Comparison of ENCODE assay signal across 8 cellular contexts in the genomic region with DNA sequence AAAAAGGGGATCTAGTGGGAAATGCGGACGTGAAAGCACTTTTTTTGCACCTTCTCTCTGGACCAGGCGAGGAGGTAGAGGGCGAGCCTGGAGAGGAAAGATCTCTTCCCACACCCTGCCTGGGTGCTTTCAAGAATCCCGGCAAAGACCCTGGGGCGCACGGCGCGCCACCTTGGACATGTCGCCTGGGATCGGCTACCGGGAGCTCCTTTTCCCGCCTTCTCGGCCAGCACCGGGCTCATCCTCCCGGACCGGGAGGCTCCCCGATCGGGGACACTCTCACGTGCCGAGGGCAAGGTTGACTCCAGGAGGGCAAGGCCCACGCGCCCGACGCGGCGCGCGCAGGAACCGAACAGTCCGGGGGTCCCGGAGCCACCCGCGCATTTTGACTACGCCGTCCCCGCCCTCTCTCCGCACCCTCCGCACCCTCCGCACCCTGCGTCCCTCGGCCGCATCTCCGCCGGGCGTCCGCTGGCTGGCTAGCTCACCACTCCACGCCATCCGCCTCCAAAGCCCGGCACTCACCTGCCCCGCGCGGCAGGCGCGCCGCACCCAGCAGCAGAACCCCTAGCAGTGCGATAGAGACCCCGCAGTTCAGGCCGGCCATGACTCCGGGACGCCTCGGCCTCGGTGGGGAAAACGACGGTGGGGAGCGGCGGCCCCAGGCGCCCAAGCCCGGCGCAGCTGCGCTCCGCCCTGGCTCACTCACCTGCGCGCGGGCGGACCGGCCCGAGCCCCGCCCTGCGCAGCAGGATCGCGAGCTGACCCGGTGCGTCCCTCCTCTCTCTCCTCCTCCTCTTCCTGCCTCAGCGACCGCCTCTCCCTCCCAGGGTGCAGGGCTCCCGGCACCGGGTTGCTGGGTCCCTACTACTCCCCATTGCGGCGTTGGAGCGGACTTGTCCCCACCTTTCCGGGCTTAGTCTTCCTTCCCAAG. TPM values are rescaled to one million over a fixed set of nuclear protein-coding genes. Genes with fewer than 3 reads are reported as not detected.
DNase-seq lines count a peak whose midpoint lies in the region; ATAC-seq, FAIRE-seq and TF ChIP-seq lines count a peak whose summit lies in the region.

A gene with protein sequence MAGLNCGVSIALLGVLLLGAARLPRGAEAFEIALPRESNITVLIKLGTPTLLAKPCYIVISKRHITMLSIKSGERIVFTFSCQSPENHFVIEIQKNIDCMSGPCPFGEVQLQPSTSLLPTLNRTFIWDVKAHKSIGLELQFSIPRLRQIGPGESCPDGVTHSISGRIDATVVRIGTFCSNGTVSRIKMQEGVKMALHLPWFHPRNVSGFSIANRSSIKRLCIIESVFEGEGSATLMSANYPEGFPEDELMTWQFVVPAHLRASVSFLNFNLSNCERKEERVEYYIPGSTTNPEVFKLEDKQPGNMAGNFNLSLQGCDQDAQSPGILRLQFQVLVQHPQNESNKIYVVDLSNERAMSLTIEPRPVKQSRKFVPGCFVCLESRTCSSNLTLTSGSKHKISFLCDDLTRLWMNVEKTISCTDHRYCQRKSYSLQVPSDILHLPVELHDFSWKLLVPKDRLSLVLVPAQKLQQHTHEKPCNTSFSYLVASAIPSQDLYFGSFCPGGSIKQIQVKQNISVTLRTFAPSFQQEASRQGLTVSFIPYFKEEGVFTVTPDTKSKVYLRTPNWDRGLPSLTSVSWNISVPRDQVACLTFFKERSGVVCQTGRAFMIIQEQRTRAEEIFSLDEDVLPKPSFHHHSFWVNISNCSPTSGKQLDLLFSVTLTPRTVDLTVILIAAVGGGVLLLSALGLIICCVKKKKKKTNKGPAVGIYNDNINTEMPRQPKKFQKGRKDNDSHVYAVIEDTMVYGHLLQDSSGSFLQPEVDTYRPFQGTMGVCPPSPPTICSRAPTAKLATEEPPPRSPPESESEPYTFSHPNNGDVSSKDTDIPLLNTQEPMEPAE (minus strand): TSS at position 698 of the 934 bp plus-strand sequence. CDS start 91 bp downstream, at position 607.

- H3K4me1 Mint-ChIP-seq in naive thymus-derived CD8-positive, alpha-beta T cell, result peaks cover 12 to 24% (median 21%) of the 10 kb centered on the region in 4 donors

- H3K4me2 ChIP-seq in PC-3 (ENCODE audit: low read length) (peak within 1 kb of the TSS; percentile 85), endothelial cell of umbilical vein (ENCODE audit: insufficient read depth, low read length) (peak within 1 kb of the TSS; percentile 69)

- TF ChIP-seq POLR2A in endothelial cell of umbilical vein (IDR thresholded peaks at IDR 0.05; ENCODE audit: low read depth, low read length), result no peak

- no peak for TF ChIP-seq CTCF in PC-3 (conservative IDR thresholded peaks at IDR 0.05; ENCODE audit: low read depth, low read length)
- no peak for TF ChIP-seq CTCF in endothelial cell of umbilical vein (IDR thresholded peaks at IDR 0.05; ENCODE audit: extremely low read depth in 1 of 2, insufficient read depth in 1 of 2, low read depth in 1 of 2, low read length in 2 of 2)

- no TSS peak for BruUV-seq in PC-3 (replicated peaks; lab: Mats Ljungman, UMichigan)
- no TSS peak for BruUV-seq in endothelial cell of umbilical vein (replicated peaks; lab: Mats Ljungman, UMichigan)

- ATAC-seq in PC-3, result peak; percentile 93
- peak; percentile 42 to 48 for ATAC-seq in naive thymus-derived CD8-positive, alpha-beta T cell
- ATAC-seq in HG02798 (IDR thresholded peaks at IDR 0.05; ENCODE audit: poor library complexity, unreplicated experiment), result no peak

- H3K9ac ChIP-seq in PC-3 (ENCODE audit: low read length) (peak within 1 kb of the TSS; percentile 99), endothelial cell of umbilical vein (replicated peaks; ENCODE audit: extremely low read depth, insufficient read depth, low read length) (no peak within 1 kb of the TSS)

- H3K9me2 ChIP-seq in PC-3 (replicated peaks; ENCODE audit: low read length), result no peaks in the 10 kb centered on the region

- H3K4me3 Mint-ChIP-seq in naive thymus-derived CD8-positive, alpha-beta T cell, result peak within 1 kb of the TSS; percentile 69 to 93 (median 80)

- H2AFZ ChIP-seq in PC-3 (ENCODE audit: low read length), result peak within 1 kb of the TSS; percentile 73
- H2AFZ ChIP-seq in endothelial cell of umbilical vein (ENCODE audit: low read depth, low read length), result peak within 1 kb of the TSS; percentile 86

- dilution Hi-C loops in endothelial cell of umbilical vein (cut with MboI; ENCODE audit: extremely low pct_ligation_motif_present, low sequenced_read_pairs), result no loop called here

- DNase-seq in NCI-H1105 (lab: John Stamatoyannopoulos, UW), result peak; percentile 19
- DNase-seq in NCI-H1105 treated with DMSO at 0.1 percent for 48 hours (lab: John Stamatoyannopoulos, UW), result no peak
- DNase-seq in PC-3, result peak; percentile 81
- DNase-seq in endothelial cell of umbilical vein (ENCODE audit: low read depth, low spot score), result no peak
- DNase-seq in naive thymus-derived CD8-positive, alpha-beta T cell, result no peak
- no peak for DNase-seq in SKM-1 treated with dmso at 0.1 percent for 144 hours (lab: John Stamatoyannopoulos, UW; ENCODE audit: unreplicated experiment)
- DNase-seq in activated effector memory CD4-positive, alpha-beta T cell treated with anti-CD3 and anti-CD28 coated beads, Interleukin-2, amount 50 U/mL, for 16 hours, result no peak

- H3K79me2 ChIP-seq in PC-3 (ENCODE audit: low read length) (peaks cover 66% of the 10 kb centered on the region), endothelial cell of umbilical vein (ENCODE audit: control insufficient read depth, insufficient read depth, low read length) (no peaks in the 10 kb centered on the region)

- H3K36me3 ChIP-seq in PC-3 (ENCODE audit: low read depth, low read length) (peaks cover 17% of the 10 kb centered on the region; the same call in 1 of the 2 replicates), endothelial cell of umbilical vein (ENCODE audit: control insufficient read depth in 2 of 2, extremely low read depth in 1 of 2, insufficient read depth in 2 of 2, low read length in 2 of 2) (no peaks in the 10 kb centered on the region)

- H3K4me1 ChIP-seq in PC-3 (ENCODE audit: insufficient read depth, low read length) (peaks cover 43% of the 10 kb centered on the region), endothelial cell of umbilical vein (ENCODE audit: control insufficient read depth, extremely low read depth, insufficient read depth, low read length) (peaks cover 8% of the 10 kb centered on the region)

- peaks cover 0 to 17% (median 9%) of the 10 kb centered on the region in 9 donors for H3K9me3 Mint-ChIP-seq in naive thymus-derived CD8-positive, alpha-beta T cell

- POLR2A ChIA-PET in PC-3 (lab: Charles Lee; ENCODE audit: unreplicated experiment) (interaction anchor here (0.5 to 1.6 kb wide), 9 partner anchors 10 to 353 kb away, joined by 3 to 7 read pairs (median 5); no protein-coding TSS in a partner anchor), endothelial cell of umbilical vein (lab: Charles Lee) (no interaction called here)
- POLR2A ChIA-PET in naive thymus-derived CD8-positive, alpha-beta T cell (lab: Charles Lee), result interaction anchor here (1.4 kb wide), 1 partner anchor 28 kb away, joined by 5 read pairs; no protein-coding TSS in a partner anchor

- peaks cover 4 to 14% (median 7%) of the 10 kb centered on the region in 3 donors for H3K36me3 Mint-ChIP-seq in naive thymus-derived CD8-positive, alpha-beta T cell

- H3K27me3 ChIP-seq in PC-3 (ENCODE audit: low read length) (no peaks in the 10 kb centered on the region), endothelial cell of umbilical vein (ENCODE audit: control insufficient read depth in 2 of 2, insufficient read depth in 2 of 2, low read length in 2 of 2) (peaks cover 34 to 52% of the 10 kb centered on the region in 2 experiments)

- H3K9me3 ChIP-seq in PC-3 (ENCODE audit: low read length) (0 out of 2 replicates have a peak, but pooled peaks cover 3% of the 10 kb centered on the region), endothelial cell of umbilical vein (replicated peaks; ENCODE audit: control insufficient read depth, insufficient read depth, low read length) (no peaks in the 10 kb centered on the region)

- intact Hi-C loops in PC-3 (cut with micrococcal nuclease), result loop anchor here (1.0 to 5.0 kb wide), 4 partner anchors 21 to 104 kb away; no protein-coding TSS in a partner anchor
- intact Hi-C loops in endothelial cell of umbilical vein (cut with micrococcal nuclease), result no loop called here

- H3K27ac Mint-ChIP-seq in naive thymus-derived CD8-positive, alpha-beta T cell, result no peak within 1 kb of the TSS

- H3K27ac ChIP-seq in PC-3 (ENCODE audit: low read length) (peak within 1 kb of the TSS; percentile 84), endothelial cell of umbilical vein (ENCODE audit: insufficient read depth, low read depth, low read length) (no peak within 1 kb of the TSS)

- FAIRE-seq in endothelial cell of umbilical vein (lab: Jason Lieb, UNC), result no peak

- H4K20me1 ChIP-seq in PC-3 (ENCODE audit: low read length) (peaks cover 16% of the 10 kb centered on the region), endothelial cell of umbilical vein (replicated peaks; ENCODE audit: control insufficient read depth, extremely low read depth, insufficient read depth, low read length) (no peaks in the 10 kb centered on the region)

- peaks cover 30 to 75% (median 47%) of the 10 kb centered on the region in 5 donors for H3K27me3 Mint-ChIP-seq in naive thymus-derived CD8-positive, alpha-beta T cell

- peak within 1 kb of the TSS; percentile 98 for H3K4me3 ChIP-seq in PC-3 (ENCODE audit: low read length)
- peak within 1 kb of the TSS; percentile 16 to 70 (median 35) for H3K4me3 ChIP-seq in endothelial cell of umbilical vein (replicated peaks in 1 of 3; ENCODE audit: insufficient read depth in 1 of 3, low read depth in 1 of 3, low read length in 3 of 3)

- H3F3A ChIP-seq in PC-3 (ENCODE audit: low read length, unreplicated experiment), result no peaks in the 10 kb centered on the region

- no peaks in the 10 kb centered on the region for H3K9me1 ChIP-seq in endothelial cell of umbilical vein (replicated peaks; ENCODE audit: control insufficient read depth, extremely low read depth, insufficient read depth, low read length)

- CTCF ChIA-PET in PC-3 (lab: Charles Lee) (interaction anchor here (0.7 to 1.1 kb wide), 3 partner anchors 54 to 104 kb away, joined by 3 to 4 read pairs (median 3); no protein-coding TSS in a partner anchor), endothelial cell of umbilical vein (lab: Charles Lee) (interaction anchor here (0.9 to 1.2 kb wide), 2 partner anchors 9 to 106 kb away, joined by 3 read pairs; no protein-coding TSS in a partner anchor)

RNA-seq across cellular contexts. Expression of the gene that starts here (rescaled TPM):
- 120 and 124 TPM in 2 replicates for total RNA-seq in PC-3 (2014; rRNA removed)
- 0.22 TPM in 1 of 2 replicates, not detected in the other for total RNA-seq in endothelial cell of umbilical vein
- 0.01 TPM in 1 of 2 replicates, not detected in the other for polyA plus RNA-seq in endothelial cell of umbilical vein
- polyA plus RNA-seq in endothelial cell of umbilical vein (2011; cell fraction: cytosol; rRNA removed), result 0.03 and 0.04 TPM in 2 replicates
- polyA plus RNA-seq in endothelial cell of umbilical vein (2011; cell fraction: nucleus; rRNA removed), result 0.01 TPM in 1 of 2 replicates, not detected in the other
- polyA plus RNA-seq in endothelial cell of umbilical vein (2012), result 0.11 and 2.7 TPM in 2 replicates
- 0.12 and 0.15 TPM in 2 replicates for polyA minus RNA-seq in endothelial cell of umbilical vein
- 3.9 TPM for polyA minus RNA-seq in endothelial cell of umbilical vein (2011; cell fraction: cytosol; rRNA and poly(A)+ RNA removed)
- polyA minus RNA-seq in endothelial cell of umbilical vein (2011; cell fraction: nucleus; rRNA and poly(A)+ RNA removed), result not detected in 2 replicates
- not detected for total RNA-seq in naive thymus-derived CD8-positive, alpha-beta T cell
- under 1 TPM in 1 of 3 donors, not detected in 2; 0.07 TPM for polyA plus RNA-seq in naive thymus-derived CD8-positive, alpha-beta T cell

Comparison
In these comparisons a context has a peak if more than half of its experiments do, and no peak if none do; other contexts are left out.
1. RNA of the gene that starts here (total RNA-seq): 120 to 124 TPM in PC-3; 0.22 TPM in endothelial cell of umbilical vein and not detected in naive thymus-derived CD8-positive, alpha-beta T cell; every median in the first group is over 10 times any median in the second.
2. DNase-seq: peak in NCI-H1105 (single experiment) and PC-3 (single experiment); none in NCI-H1105 treated with DMSO at 0.1 percent for 48 hours (single experiment), endothelial cell of umbilical vein (single experiment), naive thymus-derived CD8-positive, alpha-beta T cell (0 of 10), SKM-1 treated with dmso at 0.1 percent for 144 hours (single experiment) and activated effector memory CD4-positive, alpha-beta T cell treated with anti-CD3 and anti-CD28 coated beads, Interleukin-2, amount 50 U/mL, for 16 hours (single experiment).
3. Peak in ATAC-seq in naive thymus-derived CD8-positive, alpha-beta T cell; RNA of the gene not detected or under 1 TPM.